In genomic region chr10:1519391-1519790, GRCh38 we compare ENCODE assay signal across 25 cellular contexts.
"Had no signal": no experiment of that assay in that cellular context is flagged by ENCODE, and none has a peak within 500 bp of the region (broad histone marks: within the 10 kb centered on the region; RNA-seq: fewer than 3 reads in every experiment).

No MANE protein-coding gene starts in this region.

- FAIRE-seq: pancreas, small intestine had no signal

- H3K27ac Mint-ChIP-seq: naive thymus-derived CD4-positive, alpha-beta T cell; natural killer cell; nephron; neural progenitor cell; stimulated activated effector memory CD8-positive, alpha-beta T cell treated with anti-CD3 and anti-CD28 coated beads, Interleukin-12 subunit alpha, Interleukin-12 subunit beta, amount 100 ng/mL, for 72 hours; stimulated activated naive B cell treated with anti-CD40 and anti-IgM and Interleukin-4, amounts not matched to agents 10 μg/mL and 1 μg/mL and 100 μg/mL, for 72 hours; stimulated activated naive CD8-positive, alpha-beta T cell treated with anti-CD3 and anti-CD28 coated beads, Interleukin-15, Interleukin-2, amounts not matched to agents 100 ng/mL and 50 ng/mL, for 24 hours had no signal

- DNase-seq: naive thymus-derived CD4-positive, alpha-beta T cell; natural killer cell; occipital lobe; pancreas; right lobe of liver; sigmoid colon; small intestine; stimulated activated CD4-positive, alpha-beta T cell treated with anti-CD3 and anti-CD28 coated beads, Interleukin-15, amount 100 ng/mL, for 24 hours; stimulated activated CD4-positive, alpha-beta T cell treated with anti-CD3 and anti-CD28 coated beads, Interleukin-2, amount 100 ng/mL, for 24 hours; stimulated activated CD4-positive, alpha-beta T cell treated with anti-CD3 and anti-CD28 coated beads, Interleukin-2, amount 100 ng/mL, for 48 hours; stimulated activated CD4-positive, alpha-beta T cell treated with anti-CD3 and anti-CD28 coated beads, Interleukin-4, amount 100 ng/mL, for 24 hours; stimulated activated naive B cell treated with anti-CD40 and anti-IgM and Interleukin-4, amounts not matched to agents 10 μg/mL and 1 μg/mL and 100 μg/mL, for 72 hours; stimulated activated naive CD4-positive, alpha-beta T cell treated with Interleukin-2 at 50 U/mL for 16 hours; stomach; thyroid gland; trophoblast cell; upper lobe of left lung had no signal

- H3K4me1 ChIP-seq: pancreas, psoas muscle, right lobe of liver, sigmoid colon, stomach, thyroid gland, tibial nerve, upper lobe of left lung, vagina had no signal

- H3K9me3 Mint-ChIP-seq: natural killer cell; nephron; stimulated activated effector memory CD8-positive, alpha-beta T cell treated with anti-CD3 and anti-CD28 coated beads, Interleukin-12 subunit alpha, Interleukin-12 subunit beta, amount 100 ng/mL, for 72 hours; stimulated activated naive B cell treated with anti-CD40 and anti-IgM and Interleukin-4, amounts not matched to agents 10 μg/mL and 1 μg/mL and 100 μg/mL, for 72 hours; stimulated activated naive CD8-positive, alpha-beta T cell treated with anti-CD3 and anti-CD28 coated beads, Interleukin-15, Interleukin-2, amounts not matched to agents 100 ng/mL and 50 ng/mL, for 24 hours had no signal

- H3K27me3 ChIP-seq: neural progenitor cell, pancreas, right lobe of liver, sigmoid colon, stomach, thyroid gland, tibial nerve, upper lobe of left lung, vagina had no signal

- H3K4me3 Mint-ChIP-seq: naive thymus-derived CD4-positive, alpha-beta T cell; natural killer cell; nephron; neural progenitor cell; stimulated activated effector memory CD8-positive, alpha-beta T cell treated with anti-CD3 and anti-CD28 coated beads, Interleukin-12 subunit alpha, Interleukin-12 subunit beta, amount 100 ng/mL, for 72 hours; stimulated activated naive B cell treated with anti-CD40 and anti-IgM and Interleukin-4, amounts not matched to agents 10 μg/mL and 1 μg/mL and 100 μg/mL, for 72 hours; stimulated activated naive CD8-positive, alpha-beta T cell treated with anti-CD3 and anti-CD28 coated beads, Interleukin-15, Interleukin-2, amounts not matched to agents 100 ng/mL and 50 ng/mL, for 24 hours had no signal

- H3K36me3 Mint-ChIP-seq: naive thymus-derived CD4-positive, alpha-beta T cell; natural killer cell; neural progenitor cell; stimulated activated effector memory CD8-positive, alpha-beta T cell treated with anti-CD3 and anti-CD28 coated beads, Interleukin-12 subunit alpha, Interleukin-12 subunit beta, amount 100 ng/mL, for 72 hours; stimulated activated naive B cell treated with anti-CD40 and anti-IgM and Interleukin-4, amounts not matched to agents 10 μg/mL and 1 μg/mL and 100 μg/mL, for 72 hours had no signal

- ATAC-seq: naive thymus-derived CD4-positive, alpha-beta T cell; natural killer cell; pancreas; psoas muscle; right lobe of liver; stimulated activated effector memory CD8-positive, alpha-beta T cell treated with anti-CD3 and anti-CD28 coated beads, Interleukin-12 subunit alpha, Interleukin-12 subunit beta, amount 100 ng/mL, for 72 hours; stimulated activated naive B cell treated with anti-CD40 and anti-IgM and Interleukin-4, amounts not matched to agents 10 μg/mL and 1 μg/mL and 100 μg/mL, for 72 hours had no signal

- H3K4me3 ChIP-seq: neural progenitor cell, pancreas, psoas muscle, right lobe of liver, sigmoid colon, stomach, thoracic aorta, thyroid gland, tibial nerve, upper lobe of left lung, vagina had no signal

- H3K9me3 ChIP-seq: pancreas, psoas muscle, right lobe of liver, sigmoid colon, stomach, thoracic aorta, thyroid gland, tibial nerve, upper lobe of left lung, vagina had no signal

- H3K27ac ChIP-seq: neural progenitor cell, pancreas, psoas muscle, right lobe of liver, sigmoid colon, stomach, thoracic aorta, thyroid gland, tibial nerve, upper lobe of left lung, vagina had no signal

- H3K4me1 Mint-ChIP-seq: naive thymus-derived CD4-positive, alpha-beta T cell; natural killer cell; stimulated activated effector memory CD8-positive, alpha-beta T cell treated with anti-CD3 and anti-CD28 coated beads, Interleukin-12 subunit alpha, Interleukin-12 subunit beta, amount 100 ng/mL, for 72 hours had no signal

- H3K27me3 Mint-ChIP-seq: stimulated activated naive CD8-positive, alpha-beta T cell treated with anti-CD3 and anti-CD28 coated beads, Interleukin-15, Interleukin-2, amounts not matched to agents 100 ng/mL and 50 ng/mL, for 24 hours had no signal

- H3K36me3 ChIP-seq: neural progenitor cell, pancreas, right lobe of liver, sigmoid colon, stomach, thoracic aorta, thyroid gland, tibial nerve, upper lobe of left lung, vagina had no signal
